Comparison of ENCODE assay signal across 35 cellular contexts in genomic region chr3:13571264-13571663, GRCh38. TPM values are rescaled to one million over a fixed set of nuclear protein-coding genes. Genes with fewer than 3 reads are reported as not detected.
"Had no signal": no experiment of that assay in that cellular context is flagged by ENCODE, and none has a peak within 500 bp of the region (broad histone marks: within the 10 kb centered on the region; RNA-seq: fewer than 3 reads in every experiment).

No MANE protein-coding gene starts in this region.

- H3K4me1 ChIP-seq: ascending aorta, SJCRH30 had no signal

- H3K4me1 Mint-ChIP-seq: activated B cell treated with CpG ODN at 0.5 μM for 24 hours; activated CD8-positive, alpha-beta memory T cell treated with anti-CD3 and anti-CD28 coated beads, Interleukin-2, amount 10 ng/mL, durations not matched to agents 7 days and 5 days; activated naive CD4-positive, alpha-beta T cell treated with anti-CD3 and anti-CD28 coated beads, Interleukin-2, amount 10 ng/mL, durations not matched to agents 7 days and 5 days; central memory CD8-positive, alpha-beta T cell; T-cell had no signal

- H3K4me3 Mint-ChIP-seq: activated B cell treated with CpG ODN at 0.5 μM for 24 hours; activated CD4-positive, alpha-beta memory T cell treated with anti-CD3 and anti-CD28 coated beads for 36 hours; activated CD8-positive, alpha-beta memory T cell treated with anti-CD3 and anti-CD28 coated beads, Interleukin-2, amount 10 ng/mL, durations not matched to agents 7 days and 5 days; activated naive CD4-positive, alpha-beta T cell treated with anti-CD3 and anti-CD28 coated beads, Interleukin-2, amount 10 ng/mL, durations not matched to agents 7 days and 5 days; activated naive CD8-positive, alpha-beta T cell; activated naive CD8-positive, alpha-beta T cell treated with anti-CD3 and anti-CD28 coated beads, Interleukin-2, amount 50 U/mL, for 24 hours; central memory CD8-positive, alpha-beta T cell; T-cell had no signal

- H3K4me2 ChIP-seq: KMS-11, PC-9 had no signal

- H3K36me3 Mint-ChIP-seq: activated CD4-positive, alpha-beta memory T cell treated with anti-CD3 and anti-CD28 coated beads for 36 hours; activated CD8-positive, alpha-beta memory T cell treated with anti-CD3 and anti-CD28 coated beads, Interleukin-2, amount 10 ng/mL, durations not matched to agents 7 days and 5 days; activated naive CD4-positive, alpha-beta T cell treated with anti-CD3 and anti-CD28 coated beads, Interleukin-2, amount 10 ng/mL, durations not matched to agents 7 days and 5 days; activated naive CD8-positive, alpha-beta T cell; T-cell had no signal

- DNase-seq: activated B cell treated with CpG ODN at 0.5 μM for 24 hours; activated CD4-positive, alpha-beta memory T cell treated with anti-CD3 and anti-CD28 coated beads for 36 hours; activated CD4-positive, alpha-beta T cell treated with anti-CD3 and anti-CD28 coated beads for 4 hours; activated CD4-positive, alpha-beta T cell treated with anti-CD3 and anti-CD28 coated beads, Interleukin-2, amount 50 U/mL, for 1 hour; activated CD4-positive, CD25-positive, alpha-beta regulatory T cell treated with anti-CD3 and anti-CD28 coated beads, Interleukin-2, amount 50 U/mL, for 72 hours; activated CD8-positive, alpha-beta memory T cell treated with anti-CD3 and anti-CD28 coated beads, Interleukin-2, amount 10 ng/mL, durations not matched to agents 7 days and 5 days; activated CD8-positive, alpha-beta memory T cell treated with anti-CD3 and anti-CD28 coated beads, Interleukin-2, amount 50 U/mL, for 48 hours; activated effector memory CD4-positive, alpha-beta T cell treated with Interleukin-2 at 50 U/mL for 16 hours; activated naive CD4-positive, alpha-beta T cell treated with anti-CD3 and anti-CD28 coated beads, Interleukin-2, amount 10 ng/mL, durations not matched to agents 7 days and 5 days; activated naive CD8-positive, alpha-beta T cell treated with anti-CD3 and anti-CD28 coated beads, Interleukin-2, amount 50 U/mL, for 24 hours; activated T-cell treated with anti-CD3 and anti-CD28 coated beads, Interleukin-2, amount 50 U/mL, for 48 hours; amniotic stem cell; MM.1S; NCI-H1105; NCI-H1417 treated with DMSO at 0.1 percent for 48 hours; NCI-H187 treated with DMSO at 0.1 percent for 48 hours; NCI-H2081; NCI-H226; NCI-H446 treated with DMSO at 0.1 percent for 48 hours; NCI-H524; NCI-H69; NK-92 treated with Interleukin-12 subunit alpha and Interleukin-12 subunit beta, amount 100 ng/mL, for 24 hours; PC-9; SJCRH30; T-cell; T-helper 2 cell; T-helper 9 cell had no signal

- H3K4me3 ChIP-seq: ascending aorta, cardiac muscle cell, PC-9, SJCRH30, SK-N-MC had no signal

- H3K27ac ChIP-seq: ascending aorta, cardiac muscle cell, KMS-11, PC-9, SJCRH30, SK-N-MC, VCaP had no signal

- H2AFZ ChIP-seq: PC-9 had no signal

- H3K27me3 Mint-ChIP-seq: activated B cell treated with CpG ODN at 0.5 μM for 24 hours; activated CD4-positive, alpha-beta memory T cell treated with anti-CD3 and anti-CD28 coated beads for 36 hours; activated naive CD8-positive, alpha-beta T cell; activated naive CD8-positive, alpha-beta T cell treated with anti-CD3 and anti-CD28 coated beads, Interleukin-2, amount 50 U/mL, for 24 hours had no signal

- ATAC-seq: activated CD8-positive, alpha-beta memory T cell treated with anti-CD3 and anti-CD28 coated beads, Interleukin-2, amount 10 ng/mL, durations not matched to agents 7 days and 5 days; activated naive CD8-positive, alpha-beta T cell treated with anti-CD3 and anti-CD28 coated beads, Interleukin-2, amount 50 U/mL, for 24 hours; T-cell had no signal

- H3K27ac Mint-ChIP-seq: activated B cell treated with CpG ODN at 0.5 μM for 24 hours; activated CD4-positive, alpha-beta memory T cell treated with anti-CD3 and anti-CD28 coated beads for 36 hours; activated CD8-positive, alpha-beta memory T cell treated with anti-CD3 and anti-CD28 coated beads, Interleukin-2, amount 10 ng/mL, durations not matched to agents 7 days and 5 days; activated naive CD4-positive, alpha-beta T cell treated with anti-CD3 and anti-CD28 coated beads, Interleukin-2, amount 10 ng/mL, durations not matched to agents 7 days and 5 days; activated naive CD8-positive, alpha-beta T cell; activated naive CD8-positive, alpha-beta T cell treated with anti-CD3 and anti-CD28 coated beads, Interleukin-2, amount 50 U/mL, for 24 hours; T-cell had no signal

- H3K36me3 ChIP-seq: ascending aorta, cardiac muscle cell, SJCRH30 had no signal

- H3K9me3 ChIP-seq: ascending aorta, SJCRH30 had no signal

- H3K9me3 Mint-ChIP-seq: activated B cell treated with CpG ODN at 0.5 μM for 24 hours; activated CD4-positive, alpha-beta memory T cell treated with anti-CD3 and anti-CD28 coated beads for 36 hours; activated naive CD4-positive, alpha-beta T cell treated with anti-CD3 and anti-CD28 coated beads, Interleukin-2, amount 10 ng/mL, durations not matched to agents 7 days and 5 days; activated naive CD8-positive, alpha-beta T cell treated with anti-CD3 and anti-CD28 coated beads, Interleukin-2, amount 50 U/mL, for 24 hours; central memory CD8-positive, alpha-beta T cell; T-cell had no signal

- H3K27me3 ChIP-seq: ascending aorta, cardiac muscle cell had no signal

- H3K9ac ChIP-seq: KMS-11 had no signal

RNA-seq across cellular contexts. Expression of gene FBLN2, which starts 22.3 kb away (rescaled TPM):
- total RNA-seq: activated CD4-positive, alpha-beta memory T cell treated with anti-CD3 and anti-CD28 coated beads for 36 hours; OCI-LY7; SJCRH30 had no signal
